Comparison of ENCODE assay signal across 21 cellular contexts in genomic region chr2:202757339-202757738, GRCh38.
"Had no signal": no experiment of that assay in that cellular context is flagged by ENCODE, and none has a peak within 500 bp of the region (broad histone marks: within the 10 kb centered on the region; RNA-seq: fewer than 3 reads in every experiment).

No MANE protein-coding gene starts in this region.

- H3K27me3 Mint-ChIP-seq: activated CD4-positive, alpha-beta T cell treated with anti-CD3 and anti-CD28 coated beads, Interleukin-2, amount 10 ng/mL, durations not matched to agents 24 days and 14 days; activated CD8-positive, alpha-beta T cell treated with anti-CD3 and anti-CD28 coated beads for 36 hours; activated naive CD8-positive, alpha-beta T cell treated with anti-CD3 and anti-CD28 coated beads, Interleukin-2, amount 10 ng/mL, durations not matched to agents 7 days and 5 days; memory B cell; naive B cell had no signal

- H3K9me3 Mint-ChIP-seq: activated T-cell treated with anti-CD3 and anti-CD28 coated beads, Interleukin-2, amount 50 U/mL, for 4 hours; memory B cell; stimulated activated effector memory CD8-positive, alpha-beta T cell treated with anti-CD3 and anti-CD28 coated beads, Interleukin-12 subunit alpha, Interleukin-12 subunit beta, amount 100 ng/mL, for 72 hours had no signal

- H3K27ac Mint-ChIP-seq: activated CD4-positive, alpha-beta T cell treated with anti-CD3 and anti-CD28 coated beads, Interleukin-2, amount 10 ng/mL, durations not matched to agents 24 days and 14 days; activated naive CD8-positive, alpha-beta T cell treated with anti-CD3 and anti-CD28 coated beads, Interleukin-2, amount 10 ng/mL, durations not matched to agents 7 days and 5 days; memory B cell; stimulated activated effector memory CD8-positive, alpha-beta T cell treated with anti-CD3 and anti-CD28 coated beads, Interleukin-12 subunit alpha, Interleukin-12 subunit beta, amount 100 ng/mL, for 72 hours had no signal

- DNase-seq: activated CD4-positive, alpha-beta T cell treated with anti-CD3 and anti-CD28 coated beads, Interleukin-2, amount 10 ng/mL, durations not matched to agents 24 days and 14 days; activated CD8-positive, alpha-beta T cell treated with anti-CD3 and anti-CD28 coated beads for 36 hours; activated effector memory CD4-positive, alpha-beta T cell treated with Interleukin-2 at 50 U/mL for 16 hours; activated naive CD8-positive, alpha-beta T cell treated with anti-CD3 and anti-CD28 coated beads, Interleukin-2, amount 10 ng/mL, durations not matched to agents 7 days and 5 days; activated T-cell treated with anti-CD3 and anti-CD28 coated beads, Interleukin-2, amount 50 U/mL, for 4 hours; body of pancreas; central memory CD4-positive, alpha-beta T cell; dorsolateral prefrontal cortex; gastrocnemius medialis; heart left ventricle; left ventricle myocardium superior; naive B cell; pancreas; right lobe of liver; stimulated activated CD4-positive, alpha-beta T cell treated with anti-CD3 and anti-CD28 coated beads, Interleukin-15, amount 100 ng/mL, for 24 hours; stimulated activated CD4-positive, alpha-beta T cell treated with anti-CD3 and anti-CD28 coated beads, Interleukin-4, amount 100 ng/mL, for 24 hours; T1000; testis had no signal

- H3K27ac ChIP-seq: epithelial cell of prostate, gastrocnemius medialis, heart left ventricle, right lobe of liver, testis had no signal

- H3K4me3 Mint-ChIP-seq: activated CD4-positive, alpha-beta T cell treated with anti-CD3 and anti-CD28 coated beads, Interleukin-2, amount 10 ng/mL, durations not matched to agents 24 days and 14 days; activated CD8-positive, alpha-beta T cell treated with anti-CD3 and anti-CD28 coated beads for 36 hours; activated naive CD8-positive, alpha-beta T cell treated with anti-CD3 and anti-CD28 coated beads, Interleukin-2, amount 10 ng/mL, durations not matched to agents 7 days and 5 days; activated T-cell treated with anti-CD3 and anti-CD28 coated beads, Interleukin-2, amount 50 U/mL, for 4 hours; memory B cell; naive B cell; stimulated activated effector memory CD8-positive, alpha-beta T cell treated with anti-CD3 and anti-CD28 coated beads, Interleukin-12 subunit alpha, Interleukin-12 subunit beta, amount 100 ng/mL, for 72 hours had no signal

- ATAC-seq: activated CD8-positive, alpha-beta T cell treated with anti-CD3 and anti-CD28 coated beads for 36 hours; activated T-cell treated with anti-CD3 and anti-CD28 coated beads, Interleukin-2, amount 50 U/mL, for 4 hours; body of pancreas; gastrocnemius medialis; heart left ventricle; left ventricle myocardium superior; right lobe of liver; stimulated activated effector memory CD8-positive, alpha-beta T cell treated with anti-CD3 and anti-CD28 coated beads, Interleukin-12 subunit alpha, Interleukin-12 subunit beta, amount 100 ng/mL, for 72 hours had no signal
